8 cellular contexts compared by ENCODE assay signal in the genomic region with DNA sequence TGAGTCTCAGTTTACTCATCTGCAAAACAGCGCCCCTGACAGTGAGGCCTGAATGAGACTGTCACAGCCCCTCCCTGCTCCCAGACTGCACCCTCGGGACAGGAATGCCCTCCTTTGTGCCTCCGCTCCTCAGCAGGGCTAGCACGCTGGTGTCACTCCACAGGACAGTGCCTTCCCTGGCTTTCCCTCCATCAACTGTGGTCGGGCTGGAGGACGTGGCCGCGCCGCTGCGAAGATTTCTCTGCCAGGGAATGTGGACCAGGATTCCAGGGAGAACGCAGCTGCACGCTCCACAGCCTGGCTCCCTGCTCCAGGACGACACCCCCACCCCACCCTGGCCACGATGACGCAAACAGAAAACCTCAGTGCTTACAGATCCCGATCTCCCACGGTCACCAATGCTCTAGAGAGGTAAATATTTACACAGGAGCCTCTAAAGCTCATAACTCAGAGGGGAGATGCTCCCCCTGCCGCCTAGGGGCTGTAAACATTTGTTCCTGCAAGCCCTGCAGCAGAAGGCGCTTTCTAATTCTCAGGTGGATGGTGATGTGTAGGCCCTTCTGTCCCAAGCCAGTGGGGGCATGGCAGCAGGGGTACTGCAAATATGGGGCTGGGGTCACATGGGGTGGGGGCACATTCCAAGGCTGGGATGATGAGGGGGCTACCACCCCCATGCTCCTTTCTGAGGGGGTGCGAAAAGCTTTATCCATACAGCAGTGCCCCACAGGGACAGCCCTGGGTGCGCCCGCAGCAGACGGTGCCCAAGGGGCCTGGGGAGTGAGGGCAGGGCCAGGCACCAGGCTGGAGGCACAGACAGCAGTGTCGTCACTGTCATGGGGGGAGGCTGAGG. TPM values are rescaled to one million over a fixed set of nuclear protein-coding genes. Genes with fewer than 3 reads are reported as not detected.
DNase-seq lines count a peak whose midpoint lies in the region; ATAC-seq and TF ChIP-seq lines count a peak whose summit lies in the region.

No MANE protein-coding gene starts in this region.

- in situ Hi-C loops in GM13977 (cut with MboI; ENCODE audit: low pct_unique_long_range_greater_than_20kb, low sequenced_read_pairs, unreplicated experiment) = no loop called here

- ATAC-seq in GM18870 (IDR thresholded peaks at IDR 0.05; ENCODE audit: unreplicated experiment) (no peak), HG02798 (IDR thresholded peaks at IDR 0.05; ENCODE audit: poor library complexity, unreplicated experiment) (no peak)

- peak overlapping the region in 28 of 59 donors; percentile 4 to 39 (median 18) for H3K4me3 ChIP-seq in dorsolateral prefrontal cortex

- H3K27me3 ChIP-seq in dorsolateral prefrontal cortex = no peaks in the 10 kb centered on the region

- peak overlapping the region in 52 of 59 donors; percentile 9 to 85 (median 64) for H3K27ac ChIP-seq in dorsolateral prefrontal cortex

- peak in 29 of 56 donors; percentile 0 to 51 (median 21) for TF ChIP-seq CTCF in dorsolateral prefrontal cortex (IDR thresholded peaks at IDR 0.05 in 54 of 56, conservative IDR thresholded peaks at IDR 0.05 in 2 of 56; ENCODE audit: low read depth in 1 of 56, partially characterized antibody in 56 of 56)
- TF ChIP-seq CTCF in GM13977 (IDR thresholded peaks at IDR 0.05; ENCODE audit: extremely low read depth, insufficient read depth, missing control alignments) = no peak

- DNase-seq in DMS53 (lab: John Stamatoyannopoulos, UW) (peak; percentile 88), NCI-H2227 (lab: John Stamatoyannopoulos, UW; ENCODE audit: unreplicated experiment) (peak; percentile 53), dorsolateral prefrontal cortex (peak in 4 of 10 donors; percentile 31 to 67 (median 55)), mucosa of gallbladder (ENCODE audit: low spot score) (peak; percentile 87), GM13977 (ENCODE audit: low spot score) (no peak)
- no peak for DNase-seq in activated CD4-positive, alpha-beta T cell treated with anti-CD3 and anti-CD28 coated beads for 4 hours

- intact Hi-C loops in dorsolateral prefrontal cortex (cut with DNase I) = no loop called here

RNA-seq across cellular contexts. Expression of gene HS6ST1, which starts 12.4 kb away (rescaled TPM):
- total RNA-seq in dorsolateral prefrontal cortex = 100 to 1,000 TPM in 78 of 120 experiments, 10 to 100 TPM in 42; 63.1 to 197 (median 109) TPM
- 90.1 TPM for total RNA-seq in mucosa of gallbladder

Comparison
In these comparisons a context has a peak if more than half of its experiments do, and no peak if none do; other contexts are left out.
1. DNase-seq: peak in DMS53 (single experiment), NCI-H2227 (single experiment) and mucosa of gallbladder (single experiment); none in activated CD4-positive, alpha-beta T cell treated with anti-CD3 and anti-CD28 coated beads for 4 hours (0 of 2) and GM13977 (single experiment).